22 cellular contexts compared by ENCODE assay signal in the genomic region with DNA sequence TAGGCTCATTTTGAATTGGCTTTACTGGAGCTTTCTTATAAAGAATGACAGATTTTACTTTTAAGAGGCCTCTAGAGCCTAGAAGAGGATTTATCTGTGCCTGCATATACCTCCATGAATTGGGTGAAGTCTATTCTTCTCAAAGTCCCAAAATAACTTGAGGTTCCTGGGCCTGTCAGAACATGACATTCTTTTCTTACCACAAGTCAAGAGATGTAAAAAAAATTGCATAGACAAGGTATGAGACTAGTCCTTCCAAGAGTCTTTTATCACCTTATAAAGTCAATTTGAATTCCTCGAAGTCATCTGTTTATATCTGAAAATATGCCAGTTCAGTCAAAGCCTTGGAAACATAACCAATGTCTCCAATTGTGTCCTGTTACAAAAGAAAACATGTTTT. TPM values are rescaled to one million over a fixed set of nuclear protein-coding genes. Genes with fewer than 3 reads are reported as not detected.
DNase-seq lines count a peak whose midpoint lies in the region; ATAC-seq, FAIRE-seq and TF ChIP-seq lines count a peak whose summit lies in the region.
"Had no signal": no experiment of that assay in that cellular context is flagged by ENCODE, and none has a peak within 500 bp of the region (broad histone marks: within the 10 kb centered on the region; RNA-seq: fewer than 3 reads in every experiment).

No MANE protein-coding gene starts in this region.

- 91% methylated on average over 1 of the region's 1 CpG for WGBS in GM12878 (ENCODE audit: insufficient coverage, insufficient replicate concordance, low lambda C conversion rate, missing lambda C conversion rate)

- H3K79me2 ChIP-seq in GM12878 (ENCODE audit: control insufficient read depth, insufficient read depth, low read length) (no peaks in the 10 kb centered on the region), OCI-LY7 (ENCODE audit: insufficient read depth, low read depth, low read length) (no peaks in the 10 kb centered on the region)

- H3K4me1 ChIP-seq in breast epithelium (no peaks in the 10 kb centered on the region), GM12878 (ENCODE audit: control insufficient read depth, insufficient read depth, low read length) (no peaks in the 10 kb centered on the region), OCI-LY7 (ENCODE audit: insufficient read depth, low read length, poor library complexity, severe bottlenecking) (no peaks in the 10 kb centered on the region)
- H3K4me1 ChIP-seq: A549, BLaER1 had no signal

- SMC1A ChIA-PET in GM12878 (lab: Charles Lee; ENCODE audit: uncharacterized antibody, unreplicated experiment), result interaction anchor here (0.7 to 1.9 kb wide), 6 partner anchors 11 to 204 kb away, joined by 3 to 6 read pairs (median 4); no protein-coding TSS in a partner anchor

- no peak overlapping the region for H3K4me3 Mint-ChIP-seq in MCF 10A (ENCODE audit: unreplicated experiment)
- H3K4me3 Mint-ChIP-seq: CD14-positive monocyte; CD4-positive, alpha-beta memory T cell had no signal

- H3K36me3 ChIP-seq in breast epithelium (no peaks in the 10 kb centered on the region), GM12878 (ENCODE audit: control insufficient read depth in 2 of 2, insufficient read depth in 2 of 2, low read length in 1 of 2) (no peaks in the 10 kb centered on the region), OCI-LY7 (ENCODE audit: insufficient read depth, low read length) (peaks cover 6% of the 10 kb centered on the region; the same call in 1 of the 2 replicates)
- H3K36me3 ChIP-seq: BLaER1, HAP-1 had no signal

- TF ChIP-seq POLR2A in breast epithelium (IDR thresholded peaks at IDR 0.05) (no peak), GM12878 (IDR thresholded peaks at IDR 0.05; ENCODE audit: low read depth, low read length) (no peak)

- no peaks in the 10 kb centered on the region for H3K27me3 Mint-ChIP-seq in MCF 10A (ENCODE audit: insufficient read depth, unreplicated experiment)

- H3K4me1 Mint-ChIP-seq in MCF 10A (ENCODE audit: insufficient read depth, unreplicated experiment), result peaks cover 25% of the 10 kb centered on the region

- H3K27ac Mint-ChIP-seq in MCF 10A (ENCODE audit: low read depth, unreplicated experiment), result no peak overlapping the region
- H3K27ac Mint-ChIP-seq: CD14-positive monocyte; CD4-positive, alpha-beta memory T cell had no signal

- in situ Hi-C loops in GM12878 (cut with MboI), result no loop called here

- H3K9me3 Mint-ChIP-seq in MCF 10A (ENCODE audit: unreplicated experiment), result no peaks in the 10 kb centered on the region

- CTCF ChIA-PET in MCF 10A (lab: Yijun Ruan, JAX), result interaction anchor here (0.7 to 3.4 kb wide), 3 partner anchors 9 to 219 kb away, joined by 3 to 19 read pairs (median 4); a partner anchor contains a TSS
- CTCF ChIA-PET in GM12878 (lab: Yijun Ruan, JAX), result interaction anchor here (1.0 to 1.8 kb wide), 5 partner anchors 11 to 204 kb away, joined by 4 to 7 read pairs (median 5); a partner anchor contains a TSS
- CTCF ChIA-PET in OCI-LY7 (lab: Charles Lee; ENCODE audit: unreplicated experiment), result no interaction called here

- FAIRE-seq in GM12878 (lab: Jason Lieb, UNC) (no peak), urothelium cell line (lab: Jason Lieb, UNC) (no peak)
- FAIRE-seq: A549, HepG2 had no signal

- H2AFZ ChIP-seq in GM12878 (ENCODE audit: control insufficient read depth, low read depth, low read length) (no peak overlapping the region), OCI-LY7 (ENCODE audit: low read length) (no peak overlapping the region)
- H2AFZ ChIP-seq: GM23248 had no signal

- H3K9me3 ChIP-seq in breast epithelium, result no peaks in the 10 kb centered on the region
- no peaks in the 10 kb centered on the region; the same call in 2 of the 3 replicates for H3K9me3 ChIP-seq in GM12878 (replicated peaks; ENCODE audit: control insufficient read depth, insufficient read depth, low read length)
- H3K9me3 ChIP-seq in OCI-LY7 (ENCODE audit: low read length), result peaks cover 32% of the 10 kb centered on the region; the same call in 1 of the 2 replicates
- H3K9me3 ChIP-seq: A549, HAP-1 had no signal

- no peaks in the 10 kb centered on the region for H3K36me3 Mint-ChIP-seq in MCF 10A (ENCODE audit: insufficient read depth, unreplicated experiment)
- H3K36me3 Mint-ChIP-seq: CD14-positive monocyte had no signal

- ATAC-seq in GM12878 (no peak), GM18873 (IDR thresholded peaks at IDR 0.05; ENCODE audit: low FRiP score, unreplicated experiment) (no peak)
- ATAC-seq: A549, HepG2 had no signal

- intact Hi-C loops in MCF 10A (cut with micrococcal nuclease), result no loop called here
- intact Hi-C loops in breast epithelium (cut with DNase I; ENCODE audit: low total_unique reads), result no loop called here
- intact Hi-C loops in GM12878 (cut with micrococcal nuclease; ENCODE audit: unreplicated experiment), result no loop called here
- intact Hi-C loops in OCI-LY7 (cut with micrococcal nuclease; ENCODE audit: unreplicated experiment), result no loop called here

- H4K20me1 ChIP-seq in GM12878 (ENCODE audit: control insufficient read depth, insufficient read depth) (no peaks in the 10 kb centered on the region), OCI-LY7 (ENCODE audit: insufficient read depth, low read length) (no peaks in the 10 kb centered on the region)
- H4K20me1 ChIP-seq: BLaER1 had no signal

- no peak overlapping the region for H3K4me3 ChIP-seq in breast epithelium
- no peak overlapping the region for H3K4me3 ChIP-seq in GM12878
- H3K4me3 ChIP-seq in epithelial cell of esophagus (ENCODE audit: low read length), result no peak overlapping the region
- no peak overlapping the region for H3K4me3 ChIP-seq in OCI-LY7 (ENCODE audit: low read depth, low read length, poor library complexity, severe bottlenecking)
- H3K4me3 ChIP-seq: A549, BLaER1, GM23248, HAP-1 had no signal

- TF ChIP-seq EP300 in GM12878 (IDR thresholded peaks at IDR 0.05; ENCODE audit: borderline replicate concordance in 1 of 2, control insufficient read depth in 1 of 2, low read depth in 2 of 2, low read length in 2 of 2), result no peak

- TF ChIP-seq CTCF in MCF 10A (IDR thresholded peaks at IDR 0.05; ENCODE audit: unreplicated experiment) (no peak), breast epithelium (IDR thresholded peaks at IDR 0.05) (no peak), GM12878 (IDR thresholded peaks at IDR 0.05 in 2 of 3, conservative IDR thresholded peaks at IDR 0.05 in 1 of 3; ENCODE audit: control insufficient read depth in 2 of 3, extremely low read depth in 1 of 3, insufficient read depth in 1 of 3, low read depth in 3 of 3, low read length in 3 of 3) (no peak), epithelial cell of esophagus (IDR thresholded peaks at IDR 0.05; ENCODE audit: insufficient read depth, low read depth, low read length, missing control alignments) (no peak), OCI-LY7 (conservative IDR thresholded peaks at IDR 0.05; ENCODE audit: low read length) (no peak)

- POLR2A ChIA-PET in MCF 10A (lab: Yijun Ruan, JAX) (interaction anchor here (1.2 to 2.0 kb wide), 4 partner anchors 8 to 21 kb away, joined by 3 to 6 read pairs (median 4); a partner anchor contains a TSS), GM12878 (lab: Charles Lee) (interaction anchor here (1.0 kb wide), 1 partner anchor 12 kb away, joined by 3 read pairs; no protein-coding TSS in a partner anchor), OCI-LY7 (lab: Charles Lee) (interaction anchor here (0.9 to 2.6 kb wide), 4 partner anchors 8 to 24 kb away, joined by 3 to 12 read pairs (median 4); no protein-coding TSS in a partner anchor)

- no peaks in the 10 kb centered on the region for H3K27me3 ChIP-seq in breast epithelium
- H3K27me3 ChIP-seq in GM12878 (replicated peaks in 1 of 2; ENCODE audit: control insufficient read depth in 2 of 2, insufficient read depth in 2 of 2, low read length in 1 of 2), result no peaks in the 10 kb centered on the region
- H3K27me3 ChIP-seq: BLaER1 had no signal

- no peaks in the 10 kb centered on the region for H3K9me2 ChIP-seq in OCI-LY7 (ENCODE audit: insufficient read depth, low read length)

- H3K9ac ChIP-seq in GM12878 (ENCODE audit: control insufficient read depth, insufficient read depth, low read length), result no peak overlapping the region
- H3K9ac ChIP-seq: BLaER1, GM23248 had no signal

- peak; percentile 28 for DNase-seq in MCF 10A (ENCODE audit: unreplicated experiment)
- DNase-seq in breast epithelium (ENCODE audit: low spot score in 2 of 2), result no peak
- DNase-seq in GM12878 (ENCODE audit: low read depth, low spot score), result no peak
- peak; percentile 29 for DNase-seq in epithelial cell of esophagus (ENCODE audit: low read depth)
- no peak for DNase-seq in NCI-H774 (lab: John Stamatoyannopoulos, UW)
- no peak for DNase-seq in OCI-LY7 (ENCODE audit: low spot score)
- DNase-seq in urothelium cell line (ENCODE audit: low spot score), result no peak
- DNase-seq: CD4-positive, alpha-beta memory T cell; DMS153; DMS79; GDM1; GM23248 had no signal

- H3K27ac ChIP-seq in breast epithelium, result no peak overlapping the region
- no peak overlapping the region for H3K27ac ChIP-seq in GM12878 (ENCODE audit: control insufficient read depth, insufficient read depth)
- H3K27ac ChIP-seq in OCI-LY7 (ENCODE audit: low read depth, low read length, poor library complexity, severe bottlenecking), result no peak overlapping the region
- H3K27ac ChIP-seq: 22Rv1, A549, BLaER1, GM23248 had no signal

- H3K4me2 ChIP-seq in GM12878 (ENCODE audit: control insufficient read depth, insufficient read depth) (no peak overlapping the region), OCI-LY7 (ENCODE audit: low read length) (no peak overlapping the region)
- H3K4me2 ChIP-seq: A549, BLaER1 had no signal

- RAD21 ChIA-PET in GM12878 (lab: Charles Lee; ENCODE audit: unreplicated experiment), result interaction anchor here (1.8 to 2.2 kb wide), 2 partner anchors 22 to 204 kb away, joined by 7 to 8 read pairs; a partner anchor contains a TSS

- no peak for TF ChIP-seq RAD21 in GM12878 (IDR thresholded peaks at IDR 0.05; ENCODE audit: insufficient read depth, low read depth, low read length)

- no TSS peak for BruUV-seq in MCF 10A (replicated peaks; lab: Mats Ljungman, UMichigan)
- BruUV-seq in GM12878 (replicated peaks; lab: Mats Ljungman, UMichigan), result no TSS peak
- no TSS peak for BruUV-seq in OCI-LY7 (replicated peaks; lab: Mats Ljungman, UMichigan)

RNA-seq across cellular contexts. Expression of a gene that starts 17.2 kb away (rescaled TPM):
- total RNA-seq in MCF 10A (2022) (0.44 TPM in 1 of 2 replicates, not detected in the other), breast epithelium (10 to 100 TPM in 2 of 3 donors, 1 to 10 TPM in 1; 4.8 to 20.8 (median 17.0) TPM), GM12878 (2014; rRNA removed) (21.2 and 24.3 TPM in 2 replicates), GM12878 (2014; rRNA removed; fragmentation: Illumina TruSeq; extraction: Trizol) (28.0 and 29.5 TPM in 2 replicates), GM12878 (2021) (27.8 and 29.2 TPM in 2 replicates), OCI-LY7 (2022) (0.18 TPM in 1 of 2 replicates, not detected in the other)
- total RNA-seq in GM12878 (2013; cell fraction: nucleolus; rRNA removed), result 63.1 and 64.4 TPM in 2 replicates
- polyA plus RNA-seq in GM12878 (2011; ENCODE audit: low read depth), result 9.9 TPM
- polyA plus RNA-seq in GM12878 (2011; rRNA removed) (84.3 and 97.3 TPM in 2 replicates), GM12878 (2014; fragmentation: Illumina TruSeq; extraction: Trizol) (51.2 and 65.2 TPM in 2 replicates), GM12878 (2014; fragmentation: Nextera tagmentation; extraction: Ambion mirVana) (10 to 100 TPM; 39.8 to 44.0 TPM), GM12878 (2014; rRNA removed) (25.1 and 31.8 TPM in 2 replicates), GM12878 (2016; fragmentation: Nextera tagmentation; extraction: Ambion mirVana) (10 to 100 TPM; 31.0 to 34.5 TPM)
- polyA plus RNA-seq in GM12878 (2011; cell fraction: cytosol; rRNA removed), result 56.1 and 67.4 TPM in 2 replicates
- 48.3 and 66.3 TPM in 2 replicates for polyA plus RNA-seq in GM12878 (2011; cell fraction: nucleus; rRNA removed)
- polyA plus RNA-seq in GM12878 (2012), result 13.9 and 25.9 TPM in 2 replicates
- polyA minus RNA-seq in GM12878 (2011; rRNA and poly(A)+ RNA removed), result 60.8 and 70.1 TPM in 2 replicates
- 17.0 and 17.4 TPM in 2 replicates for polyA minus RNA-seq in GM12878 (2011; cell fraction: cytosol; rRNA and poly(A)+ RNA removed)
- polyA minus RNA-seq in GM12878 (2011; cell fraction: nucleus; rRNA and poly(A)+ RNA removed), result 26.0 and 37.7 TPM in 2 replicates
- not detected in 2 replicates for total RNA-seq in OCI-LY7 (2014; rRNA removed; shearing (Covaris generic))
- total RNA-seq: Daoy, GM23248, H4, HepG2 had no signal
- polyA plus RNA-seq: A549, HepG2 had no signal

RNA-seq across cellular contexts. Expression of a gene that starts 21.8 kb away (rescaled TPM):
- total RNA-seq in MCF 10A (2022), result not detected in 2 replicates
- total RNA-seq in breast epithelium, result under 1 TPM in 2 of 3 donors, not detected in 1; 0.15 to 0.48 TPM
- total RNA-seq in GM12878 (2013; cell fraction: nucleolus; rRNA removed), result 3.6 and 5.6 TPM in 2 replicates
- total RNA-seq in GM12878 (2014; rRNA removed), result not detected in 2 replicates
- total RNA-seq in GM12878 (2014; rRNA removed; fragmentation: Illumina TruSeq; extraction: Trizol), result not detected in 2 replicates
- total RNA-seq in GM12878 (2021), result not detected in 2 replicates
- polyA plus RNA-seq in GM12878 (2011; ENCODE audit: low read depth), result not detected
- 0.23 TPM in 1 of 2 replicates, not detected in the other for polyA plus RNA-seq in GM12878 (2011; rRNA removed)
- not detected in 2 replicates for polyA plus RNA-seq in GM12878 (2011; cell fraction: cytosol; rRNA removed)
- not detected in 2 replicates for polyA plus RNA-seq in GM12878 (2011; cell fraction: nucleus; rRNA removed)
- polyA plus RNA-seq in GM12878 (2012), result 0.07 TPM in 1 of 2 replicates, not detected in the other
- polyA plus RNA-seq in GM12878 (2014; fragmentation: Illumina TruSeq; extraction: Trizol), result not detected in 2 replicates
- not detected for polyA plus RNA-seq in GM12878 (2014; fragmentation: Nextera tagmentation; extraction: Ambion mirVana)
- not detected in 2 replicates for polyA plus RNA-seq in GM12878 (2014; rRNA removed)
- not detected for polyA plus RNA-seq in GM12878 (2016; fragmentation: Nextera tagmentation; extraction: Ambion mirVana)
- not detected in 2 replicates for polyA minus RNA-seq in GM12878 (2011; rRNA and poly(A)+ RNA removed)
- not detected in 2 replicates for polyA minus RNA-seq in GM12878 (2011; cell fraction: cytosol; rRNA and poly(A)+ RNA removed)
- not detected in 2 replicates for polyA minus RNA-seq in GM12878 (2011; cell fraction: nucleus; rRNA and poly(A)+ RNA removed)
- total RNA-seq in OCI-LY7 (2014; rRNA removed; shearing (Covaris generic)), result not detected in 2 replicates
- total RNA-seq in OCI-LY7 (2022), result not detected in 2 replicates
- total RNA-seq: CD4-positive, alpha-beta memory T cell; Daoy; GM23248; H4; HepG2 had no signal
- polyA plus RNA-seq: A549; AG04450; CD14-positive monocyte; CD4-positive, alpha-beta memory T cell; GM23248; HepG2 had no signal

Comparison
In these comparisons a context has a peak if more than half of its experiments do, and no peak if none do; other contexts are left out.
1. DNase-seq: peak in MCF 10A (single experiment) and epithelial cell of esophagus (single experiment); none in breast epithelium (0 of 2), GM12878 (single experiment), NCI-H774 (single experiment), OCI-LY7 (single experiment) and urothelium cell line (single experiment).